Comparison of ENCODE assay signal across 13 cellular contexts in genomic region chr1:40628903-40629292, GRCh38. TPM values are rescaled to one million over a fixed set of nuclear protein-coding genes. Genes with fewer than 3 reads are reported as not detected.
DNase-seq lines count a peak whose midpoint lies in the region; ATAC-seq lines count a peak whose summit lies in the region.
"Had no signal": no experiment of that assay in that cellular context is flagged by ENCODE, and none has a peak within 500 bp of the region (broad histone marks: within the 10 kb centered on the region; RNA-seq: fewer than 3 reads in every experiment).

No MANE protein-coding gene starts in this region.

- peak overlapping the region; percentile 45 for H3K27ac ChIP-seq in BLaER1
- H3K27ac ChIP-seq in CD8-positive, alpha-beta memory T cell (ENCODE audit: low read depth, low read length) = no peak overlapping the region
- H3K27ac ChIP-seq: cardiac muscle cell, heart left ventricle had no signal

- no peak for DNase-seq in CD8-positive, alpha-beta memory T cell
- DNase-seq in activated CD4-positive, alpha-beta memory T cell treated with anti-CD3 and anti-CD28 coated beads for 36 hours = no peak
- DNase-seq in kidney tubule cell (ENCODE audit: low spot score) (peak; percentile 94), NCI-H2196 (lab: John Stamatoyannopoulos, UW; ENCODE audit: unreplicated experiment) (no peak), DMS 273 treated with DMSO at 0.1 percent for 48 hours (lab: John Stamatoyannopoulos, UW) (no peak)
- DNase-seq: heart left ventricle, NCI-H2081, NCI-H510A treated with DMSO at 0.1 percent for 48 hours, SHP77 treated with DMSO at 0.1 percent for 48 hours had no signal

- H3K4me2 ChIP-seq in BLaER1 = peak overlapping the region; percentile 86

- H3K27me3 Mint-ChIP-seq in CD8-positive, alpha-beta memory T cell = no peaks in the 10 kb centered on the region
- no peaks in the 10 kb centered on the region for H3K27me3 Mint-ChIP-seq in activated CD4-positive, alpha-beta memory T cell treated with anti-CD3 and anti-CD28 coated beads for 36 hours

- peak overlapping the region in 3 of 7 donors; percentile 45 to 55 (median 46) for H3K4me3 Mint-ChIP-seq in CD8-positive, alpha-beta memory T cell
- no peak overlapping the region for H3K4me3 Mint-ChIP-seq in activated CD4-positive, alpha-beta memory T cell treated with anti-CD3 and anti-CD28 coated beads for 36 hours
- H3K4me3 Mint-ChIP-seq: mesothelial cell of epicardium had no signal

- no peaks in the 10 kb centered on the region for H3K27me3 ChIP-seq in BLaER1
- H3K27me3 ChIP-seq in CD8-positive, alpha-beta memory T cell (ENCODE audit: insufficient read depth, low read length, poor library complexity, severe bottlenecking) = no peaks in the 10 kb centered on the region
- H3K27me3 ChIP-seq: cardiac muscle cell, heart left ventricle had no signal

- peaks cover 89% of the 10 kb centered on the region for H3K4me1 ChIP-seq in BLaER1
- H3K4me1 ChIP-seq in CD8-positive, alpha-beta memory T cell (ENCODE audit: insufficient read depth, low read length) = peaks cover 16% of the 10 kb centered on the region

- H4K20me1 ChIP-seq in BLaER1 = peaks cover 6% of the 10 kb centered on the region; the same call in 1 of the 2 replicates

- no peak overlapping the region for H3K4me3 ChIP-seq in BLaER1
- H3K4me3 ChIP-seq in CD8-positive, alpha-beta memory T cell (ENCODE audit: low read length) = no peak overlapping the region
- H3K4me3 ChIP-seq: cardiac muscle cell, heart left ventricle had no signal

- intact Hi-C loops in activated CD4-positive, alpha-beta memory T cell treated with anti-CD3 and anti-CD28 coated beads for 36 hours (cut with micrococcal nuclease) = loop anchor here (2.0 to 5.0 kb wide), 3 partner anchors 40 to 113 kb away; no protein-coding TSS in a partner anchor

- H3K36me3 Mint-ChIP-seq in CD8-positive, alpha-beta memory T cell = peaks cover 0 to 1% (median 0%) of the 10 kb centered on the region in 3 donors
- H3K36me3 Mint-ChIP-seq in activated CD4-positive, alpha-beta memory T cell treated with anti-CD3 and anti-CD28 coated beads for 36 hours = no peaks in the 10 kb centered on the region

- H3K4me1 Mint-ChIP-seq in CD8-positive, alpha-beta memory T cell = peaks cover 27 to 33% (median 29%) of the 10 kb centered on the region in 3 donors
- peaks cover 24% of the 10 kb centered on the region for H3K4me1 Mint-ChIP-seq in activated CD4-positive, alpha-beta memory T cell treated with anti-CD3 and anti-CD28 coated beads for 36 hours (ENCODE audit: low read depth)

- peaks cover 31% of the 10 kb centered on the region for H3K36me3 ChIP-seq in BLaER1
- H3K36me3 ChIP-seq in CD8-positive, alpha-beta memory T cell (ENCODE audit: insufficient read depth, low read length) = no peaks in the 10 kb centered on the region
- H3K36me3 ChIP-seq: cardiac muscle cell, heart left ventricle had no signal

- H3K9ac ChIP-seq in BLaER1 = no peak overlapping the region

- POLR2A ChIA-PET in CD8-positive, alpha-beta memory T cell (lab: Charles Lee) = no interaction called here
- POLR2A ChIA-PET in activated CD4-positive, alpha-beta memory T cell treated with anti-CD3 and anti-CD28 coated beads for 36 hours (lab: Charles Lee) = interaction anchor here (1.2 kb wide), 1 partner anchor 63 kb away, joined by 3 read pairs; the partner anchor contains the start of gene NFYC

- no peaks in the 10 kb centered on the region for H3K9me3 ChIP-seq in BLaER1
- no peaks in the 10 kb centered on the region for H3K9me3 ChIP-seq in CD8-positive, alpha-beta memory T cell (ENCODE audit: low read length)
- H3K9me3 ChIP-seq: heart left ventricle had no signal

- no peak for ATAC-seq in GM21390 (IDR thresholded peaks at IDR 0.05; ENCODE audit: unreplicated experiment)
- ATAC-seq: heart left ventricle had no signal

- CTCF ChIA-PET in CD8-positive, alpha-beta memory T cell (lab: Charles Lee) = interaction anchor here (0.7 to 2.3 kb wide), 5 partner anchors 14 to 324 kb away, joined by 3 to 7 read pairs (median 3); no protein-coding TSS in a partner anchor
- CTCF ChIA-PET in activated CD4-positive, alpha-beta memory T cell treated with anti-CD3 and anti-CD28 coated beads for 36 hours (lab: Charles Lee) = interaction anchor here (1.1 kb wide), 1 partner anchor 40 kb away, joined by 4 read pairs; no protein-coding TSS in a partner anchor

- peak overlapping the region in 6 of 8 donors; percentile 56 to 97 (median 93) for H3K27ac Mint-ChIP-seq in CD8-positive, alpha-beta memory T cell
- peak overlapping the region; percentile 53 for H3K27ac Mint-ChIP-seq in activated CD4-positive, alpha-beta memory T cell treated with anti-CD3 and anti-CD28 coated beads for 36 hours
- H3K27ac Mint-ChIP-seq: mesothelial cell of epicardium had no signal

- H3K9me3 Mint-ChIP-seq in CD8-positive, alpha-beta memory T cell = no peaks in the 10 kb centered on the region
- no peaks in the 10 kb centered on the region for H3K9me3 Mint-ChIP-seq in activated CD4-positive, alpha-beta memory T cell treated with anti-CD3 and anti-CD28 coated beads for 36 hours
- H3K9me3 Mint-ChIP-seq: mesothelial cell of epicardium had no signal

RNA-seq across cellular contexts. Expression of gene RIMS3, which starts 36.6 kb away (rescaled TPM):
- 1 to 10 TPM; 1.4 to 1.7 TPM for total RNA-seq in CD8-positive, alpha-beta memory T cell
- 5.4 TPM for polyA plus RNA-seq in CD8-positive, alpha-beta memory T cell
- 1 to 10 TPM; 3.7 to 4.0 TPM for total RNA-seq in activated CD4-positive, alpha-beta memory T cell treated with anti-CD3 and anti-CD28 coated beads for 36 hours
